In the genomic region with DNA sequence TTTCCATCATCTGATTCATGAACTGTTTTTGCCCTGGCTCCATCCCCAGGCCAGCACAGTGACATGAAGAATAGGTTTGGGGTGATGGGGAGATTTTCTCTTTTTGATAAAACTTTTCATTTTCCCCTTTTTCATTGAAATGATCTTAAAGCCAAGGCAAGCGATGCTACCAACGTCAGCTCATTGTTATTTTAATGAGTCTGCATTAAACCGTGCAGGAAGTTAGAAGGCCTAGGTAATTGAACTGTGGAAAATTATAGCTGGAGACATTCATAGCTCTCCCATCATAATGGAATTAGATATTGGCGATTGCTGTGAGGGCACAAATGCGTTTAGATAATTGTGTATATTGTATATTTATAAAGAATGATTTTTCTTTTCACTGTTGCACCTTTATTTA, we compare ENCODE assay signal across 1 cellular context.
TF ChIP-seq lines count a peak whose summit lies in the region.

No MANE protein-coding gene starts in this region.

TF ChIP-seq in GM23338, 12 proteins besides CTCF, POLR2A, EP300 and RAD21 (continued from another document):
- TF ChIP-seq, protein P1, sequence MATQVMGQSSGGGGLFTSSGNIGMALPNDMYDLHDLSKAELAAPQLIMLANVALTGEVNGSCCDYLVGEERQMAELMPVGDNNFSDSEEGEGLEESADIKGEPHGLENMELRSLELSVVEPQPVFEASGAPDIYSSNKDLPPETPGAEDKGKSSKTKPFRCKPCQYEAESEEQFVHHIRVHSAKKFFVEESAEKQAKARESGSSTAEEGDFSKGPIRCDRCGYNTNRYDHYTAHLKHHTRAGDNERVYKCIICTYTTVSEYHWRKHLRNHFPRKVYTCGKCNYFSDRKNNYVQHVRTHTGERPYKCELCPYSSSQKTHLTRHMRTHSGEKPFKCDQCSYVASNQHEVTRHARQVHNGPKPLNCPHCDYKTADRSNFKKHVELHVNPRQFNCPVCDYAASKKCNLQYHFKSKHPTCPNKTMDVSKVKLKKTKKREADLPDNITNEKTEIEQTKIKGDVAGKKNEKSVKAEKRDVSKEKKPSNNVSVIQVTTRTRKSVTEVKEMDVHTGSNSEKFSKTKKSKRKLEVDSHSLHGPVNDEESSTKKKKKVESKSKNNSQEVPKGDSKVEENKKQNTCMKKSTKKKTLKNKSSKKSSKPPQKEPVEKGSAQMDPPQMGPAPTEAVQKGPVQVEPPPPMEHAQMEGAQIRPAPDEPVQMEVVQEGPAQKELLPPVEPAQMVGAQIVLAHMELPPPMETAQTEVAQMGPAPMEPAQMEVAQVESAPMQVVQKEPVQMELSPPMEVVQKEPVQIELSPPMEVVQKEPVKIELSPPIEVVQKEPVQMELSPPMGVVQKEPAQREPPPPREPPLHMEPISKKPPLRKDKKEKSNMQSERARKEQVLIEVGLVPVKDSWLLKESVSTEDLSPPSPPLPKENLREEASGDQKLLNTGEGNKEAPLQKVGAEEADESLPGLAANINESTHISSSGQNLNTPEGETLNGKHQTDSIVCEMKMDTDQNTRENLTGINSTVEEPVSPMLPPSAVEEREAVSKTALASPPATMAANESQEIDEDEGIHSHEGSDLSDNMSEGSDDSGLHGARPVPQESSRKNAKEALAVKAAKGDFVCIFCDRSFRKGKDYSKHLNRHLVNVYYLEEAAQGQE (IDR thresholded peaks at IDR 0.05; ENCODE audit: unreplicated experiment): no peak
- no peak for TF ChIP-seq CREB1 (CRISPR knock-in tag; IDR thresholded peaks at IDR 0.05; ENCODE audit: low read depth)
